In the genomic region with DNA sequence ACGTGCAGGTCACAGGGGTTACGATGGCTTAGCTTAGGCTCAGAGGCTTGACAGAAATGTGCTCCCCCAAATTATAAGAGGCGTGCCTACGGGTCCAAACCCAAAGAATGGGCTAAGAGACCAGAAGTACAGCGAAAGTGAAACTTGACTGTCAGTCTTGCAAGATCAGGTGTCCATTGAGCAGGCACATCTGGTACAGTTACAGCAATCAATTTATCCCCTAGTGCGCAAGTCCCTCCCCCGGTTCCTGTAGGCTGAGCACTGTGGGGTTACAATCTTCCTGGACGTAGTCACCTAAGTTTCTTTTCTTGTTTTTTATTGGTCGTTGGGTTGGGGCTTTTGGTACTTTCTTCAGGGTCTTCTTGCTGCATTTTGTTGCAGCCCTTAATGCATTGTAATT, we compare ENCODE assay signal across 24 cellular contexts.
"Had no signal": no experiment of that assay in that cellular context is flagged by ENCODE, and none has a peak within 500 bp of the region (broad histone marks: within the 10 kb centered on the region; RNA-seq: fewer than 3 reads in every experiment).

No MANE protein-coding gene starts in this region.

- H3K36me3 ChIP-seq: neutrophil, pancreas, right lobe of liver, stomach, thyroid gland, vagina had no signal

- H3K27ac ChIP-seq: neutrophil, pancreas, right lobe of liver, stomach, thyroid gland, vagina had no signal

- H3K9me3 ChIP-seq: mucosa of descending colon, neutrophil, pancreas, right lobe of liver, stomach, thyroid gland, vagina had no signal

- H3K27me3 ChIP-seq: pancreas, right lobe of liver, stomach, thyroid gland, vagina had no signal

- H3K36me3 Mint-ChIP-seq: mesothelial cell of epicardium; natural killer cell treated with Interleukin-12 subunit alpha and Interleukin-12 subunit beta and Interleukin-15 and Interleukin-18, amount 100 ng/mL, for 72 hours had no signal

- H3K4me3 Mint-ChIP-seq: effector memory CD8-positive, alpha-beta T cell; mesothelial cell of epicardium; naive B cell; natural killer cell treated with Interleukin-12 subunit alpha and Interleukin-12 subunit beta and Interleukin-15 and Interleukin-18, amount 100 ng/mL, for 72 hours; neural crest cell had no signal

- H3K9me3 Mint-ChIP-seq: effector memory CD8-positive, alpha-beta T cell; mesothelial cell of epicardium; natural killer cell treated with Interleukin-12 subunit alpha and Interleukin-12 subunit beta and Interleukin-15 and Interleukin-18, amount 100 ng/mL, for 72 hours had no signal

- H3K4me2 ChIP-seq: smooth muscle cell had no signal

- H3K4me1 ChIP-seq: pancreas, right lobe of liver, stomach, thyroid gland, vagina had no signal

- H3K4me1 Mint-ChIP-seq: mesothelial cell of epicardium, naive B cell, neural crest cell had no signal

- DNase-seq: cortex of kidney; effector memory CD8-positive, alpha-beta T cell; hypothalamus; kidney; mucosa of descending colon; naive B cell; pancreas; right lobe of liver; stimulated activated CD4-positive, alpha-beta T cell treated with anti-CD3 and anti-CD28 coated beads, Interleukin-12 subunit alpha, Interleukin-12 subunit beta, amount 100 ng/mL, for 4 hours; stimulated activated CD4-positive, alpha-beta T cell treated with anti-CD3 and anti-CD28 coated beads, Interleukin-1b, Interleukin-23, amount 100 ng/mL, for 48 hours; stimulated activated CD4-positive, alpha-beta T cell treated with anti-CD3 and anti-CD28 coated beads, Interleukin-4, amount 100 ng/mL, for 1 hour; stimulated activated CD8-positive, alpha-beta memory T cell treated with anti-CD3 and anti-CD28 coated beads, Interleukin-4, amount 100 ng/mL, for 48 hours; stimulated activated naive CD4-positive, alpha-beta T cell treated with Interleukin-2 at 50 U/mL for 16 hours; stomach; thyroid gland; trophoblast cell had no signal

- H3K27ac Mint-ChIP-seq: effector memory CD8-positive, alpha-beta T cell; mesothelial cell of epicardium; natural killer cell treated with Interleukin-12 subunit alpha and Interleukin-12 subunit beta and Interleukin-15 and Interleukin-18, amount 100 ng/mL, for 72 hours; progenitor cell of endocrine pancreas had no signal

- ATAC-seq: effector memory CD8-positive, alpha-beta T cell; left lobe of liver; mucosa of descending colon; natural killer cell treated with Interleukin-12 subunit alpha and Interleukin-12 subunit beta and Interleukin-15 and Interleukin-18, amount 100 ng/mL, for 72 hours; pancreas; right lobe of liver had no signal

- H3K4me3 ChIP-seq: mucosa of descending colon, pancreas, right lobe of liver, smooth muscle cell, stomach, thyroid gland, vagina had no signal
